ENCODE assay signal across 9 cellular contexts in the genomic region with DNA sequence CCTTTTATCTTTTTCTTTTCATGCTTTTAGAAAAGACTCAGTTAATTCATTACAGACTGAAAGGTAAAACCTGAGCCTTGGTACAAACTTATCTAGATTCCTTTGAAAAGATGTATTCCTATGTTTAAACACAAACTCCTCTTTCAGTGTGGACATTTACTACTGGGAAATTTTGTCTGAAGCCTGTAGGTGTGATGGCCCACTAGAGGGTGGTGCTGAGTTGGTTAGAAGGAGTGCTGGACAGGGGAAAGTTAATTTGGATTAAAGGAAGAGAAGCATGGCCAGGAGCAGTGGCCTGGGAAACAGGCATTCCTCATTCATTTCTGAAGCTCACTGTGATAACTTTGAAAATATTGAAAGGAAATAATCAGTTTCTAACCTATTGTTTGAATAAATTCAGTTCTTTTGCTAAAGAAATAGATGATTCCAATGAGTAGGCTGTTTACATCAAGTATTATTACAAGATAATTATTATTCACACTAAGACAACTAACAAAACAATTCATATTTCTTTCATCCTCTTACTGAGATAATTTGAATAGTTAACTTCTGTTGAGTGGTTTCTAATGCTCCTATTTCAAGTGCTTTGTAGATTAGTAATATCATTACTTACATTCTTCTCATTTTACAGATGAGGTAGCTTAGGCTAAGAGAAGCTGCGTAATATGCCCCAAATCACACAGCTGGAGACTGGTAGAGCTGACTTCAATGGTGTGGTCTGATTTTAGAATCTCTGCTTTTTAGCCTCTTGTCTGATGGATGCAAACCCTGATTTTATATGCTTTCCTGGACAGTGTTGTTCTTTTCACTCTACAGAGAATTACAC.
DNase-seq lines count a peak whose midpoint lies in the region; FAIRE-seq and TF ChIP-seq lines count a peak whose summit lies in the region.
"Had no signal": no experiment of that assay in that cellular context is flagged by ENCODE, and none has a peak within 500 bp of the region (broad histone marks: within the 10 kb centered on the region; RNA-seq: fewer than 3 reads in every experiment).

No MANE protein-coding gene starts in this region.

- peak; percentile 5 for DNase-seq in stimulated activated CD4-positive, alpha-beta T cell treated with anti-CD3 and anti-CD28 coated beads, Interleukin-1b, Interleukin-23, amount 100 ng/mL, for 48 hours
- no peak for DNase-seq in stimulated activated CD4-positive, alpha-beta T cell treated with anti-CD3 and anti-CD28 coated beads, Interleukin-4, amount 100 ng/mL, for 1 hour
- DNase-seq in HFF-Myc (ENCODE audit: extremely low read depth, low read depth) (peak; percentile 17), NCI-H1694 treated with DMSO at 0.1 percent for 48 hours (lab: John Stamatoyannopoulos, UW) (peak; percentile 26), astrocyte of the spinal cord (ENCODE audit: low read depth, low spot score) (peak; percentile 54), islet precursor cell (peak; percentile 76), urothelium cell line (ENCODE audit: low spot score) (peak; percentile 49), NCI-H510A treated with DMSO at 0.1 percent for 48 hours (lab: John Stamatoyannopoulos, UW) (no peak)

- H3K4me3 ChIP-seq in HFF-Myc (replicated peaks; ENCODE audit: low read depth, low read length) (no peak overlapping the region), astrocyte of the spinal cord (ENCODE audit: low read depth, low read length) (no peak overlapping the region)

- in situ Hi-C loops in astrocyte of the spinal cord (cut with HindIII; ENCODE audit: low sequenced_read_pairs): no loop called here

- FAIRE-seq in urothelium cell line (lab: Jason Lieb, UNC): no peak
- FAIRE-seq: frontal cortex had no signal

- TF ChIP-seq CTCF in HFF-Myc (IDR thresholded peaks at IDR 0.05; ENCODE audit: low read depth, low read length, missing control alignments): peak; percentile 73
- peak; percentile 88 for TF ChIP-seq CTCF in astrocyte of the spinal cord (IDR thresholded peaks at IDR 0.05; ENCODE audit: low read depth, low read length)

Comparison
In these comparisons a context has a peak if more than half of its experiments do, and no peak if none do; other contexts are left out.
1. DNase-seq: peak in stimulated activated CD4-positive, alpha-beta T cell treated with anti-CD3 and anti-CD28 coated beads, Interleukin-1b, Interleukin-23, amount 100 ng/mL, for 48 hours (single experiment), HFF-Myc (single experiment), NCI-H1694 treated with DMSO at 0.1 percent for 48 hours (single experiment), astrocyte of the spinal cord (single experiment), islet precursor cell (single experiment) and urothelium cell line (single experiment); none in stimulated activated CD4-positive, alpha-beta T cell treated with anti-CD3 and anti-CD28 coated beads, Interleukin-4, amount 100 ng/mL, for 1 hour (single experiment) and NCI-H510A treated with DMSO at 0.1 percent for 48 hours (single experiment).